ENCODE assay signal across 13 cellular contexts in the genomic region with DNA sequence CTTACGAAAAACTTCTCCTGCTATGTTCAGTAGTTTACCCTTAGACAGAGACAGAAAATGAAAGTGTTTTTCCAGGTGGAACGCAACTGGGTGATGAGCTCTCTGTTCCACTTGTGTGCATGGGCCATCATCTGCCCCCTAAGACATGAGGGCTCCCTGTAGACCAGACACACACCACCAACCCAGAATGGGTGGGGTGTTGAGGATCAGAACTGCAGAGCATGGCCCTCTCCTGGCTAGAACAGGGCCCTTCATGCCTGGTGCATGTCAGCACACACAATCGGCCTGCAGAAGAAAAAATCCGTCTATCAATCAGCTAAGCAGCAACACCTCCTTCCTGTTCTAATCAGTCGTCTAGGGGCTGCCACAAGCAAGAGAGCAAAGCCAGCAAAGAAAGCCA.
DNase-seq lines count a peak whose midpoint lies in the region; ATAC-seq and TF ChIP-seq lines count a peak whose summit lies in the region.
"Had no signal": no experiment of that assay in that cellular context is flagged by ENCODE, and none has a peak within 500 bp of the region (broad histone marks: within the 10 kb centered on the region; RNA-seq: fewer than 3 reads in every experiment).

No MANE protein-coding gene starts in this region.

- no peak overlapping the region for H3K27ac ChIP-seq in PC-9

- no peaks in the 10 kb centered on the region for H3K9me2 ChIP-seq in PC-9 (ENCODE audit: insufficient read depth)

- H3K27me3 Mint-ChIP-seq in osteocyte (ENCODE audit: unreplicated experiment): no peaks in the 10 kb centered on the region

- H3K36me3 Mint-ChIP-seq in osteocyte (ENCODE audit: unreplicated experiment): no peaks in the 10 kb centered on the region

- H3K4me1 Mint-ChIP-seq in osteocyte (ENCODE audit: unreplicated experiment): peaks cover 82% of the 10 kb centered on the region

- H3K4me1 ChIP-seq in PC-9 (replicated peaks; ENCODE audit: insufficient read depth): no peaks in the 10 kb centered on the region
- H3K4me1 ChIP-seq: HAP-1 had no signal

- no peaks in the 10 kb centered on the region for H3K79me2 ChIP-seq in PC-9 (ENCODE audit: low read depth)

- peak overlapping the region; percentile 29 for H3K27ac Mint-ChIP-seq in osteocyte (ENCODE audit: unreplicated experiment)
- H3K27ac Mint-ChIP-seq: activated T-cell treated with anti-CD3 and anti-CD28 coated beads, Interleukin-2, amount 50 U/mL, for 72 hours had no signal

- H3K9me3 ChIP-seq in PC-9 (ENCODE audit: insufficient read depth, low read depth): no peaks in the 10 kb centered on the region
- H3K9me3 ChIP-seq: HAP-1 had no signal

- no peaks in the 10 kb centered on the region for H3F3A ChIP-seq in PC-9 (ENCODE audit: insufficient read depth, low read depth)

- no peak overlapping the region for H3K4me2 ChIP-seq in PC-9

- TF ChIP-seq CTCF in osteocyte (IDR thresholded peaks at IDR 0.05): no peak
- TF ChIP-seq CTCF in PC-9 (conservative IDR thresholded peaks at IDR 0.05): no peak

- POLR2A ChIA-PET in PC-9 (lab: Charles Lee; ENCODE audit: unreplicated experiment): no interaction called here

- no peak overlapping the region for H3K4me3 ChIP-seq in PC-9
- H3K4me3 ChIP-seq: HAP-1 had no signal

- H3K9me3 Mint-ChIP-seq in osteocyte (ENCODE audit: unreplicated experiment): no peaks in the 10 kb centered on the region

- no peak overlapping the region for H2AFZ ChIP-seq in PC-9

- intact Hi-C loops in PC-9 (cut with micrococcal nuclease; ENCODE audit: unreplicated experiment): no loop called here

- CTCF ChIA-PET in PC-9 (lab: Charles Lee): no interaction called here

- ATAC-seq in GM18861 (IDR thresholded peaks at IDR 0.05; ENCODE audit: unreplicated experiment) (peak; percentile 59), GM21526 (IDR thresholded peaks at IDR 0.05; ENCODE audit: low FRiP score, unreplicated experiment) (peak; percentile 52), HG03469 (IDR thresholded peaks at IDR 0.05; ENCODE audit: unreplicated experiment) (peak; percentile 39), GM18520 (IDR thresholded peaks at IDR 0.05; ENCODE audit: unreplicated experiment) (no peak)

- DNase-seq in osteocyte (ENCODE audit: extremely low spot score, unreplicated experiment): no peak
- DNase-seq in PC-9: no peak
- DNase-seq in C1 segment of cervical spinal cord (lab: John Stamatoyannopoulos, UW): no peak
- DNase-seq: activated CD4-positive, CD25-positive, alpha-beta regulatory T cell; activated T-cell treated with anti-CD3 and anti-CD28 coated beads, Interleukin-2, amount 50 U/mL, for 72 hours; hippocampal formation; NCI-H510A; Right ventricle myocardium superior had no signal

- no TSS peak for BruUV-seq in PC-9 (replicated peaks; lab: Mats Ljungman, UMichigan)

- H3K4me3 Mint-ChIP-seq in osteocyte (ENCODE audit: unreplicated experiment): no peak overlapping the region

- H3K27me3 ChIP-seq in PC-9 (ENCODE audit: insufficient read depth, low read depth): no peaks in the 10 kb centered on the region

- H3K36me3 ChIP-seq in PC-9 (ENCODE audit: low read depth): no peaks in the 10 kb centered on the region
- H3K36me3 ChIP-seq: HAP-1 had no signal

- no peaks in the 10 kb centered on the region for H4K20me1 ChIP-seq in PC-9 (ENCODE audit: insufficient read depth)
